ENCODE assay signal across 26 cellular contexts in genomic region chr17:70422862-70423261, GRCh38.
"Had no signal": no experiment of that assay in that cellular context is flagged by ENCODE, and none has a peak within 500 bp of the region (broad histone marks: within the 10 kb centered on the region; RNA-seq: fewer than 3 reads in every experiment).

No MANE protein-coding gene starts in this region.

- H3K9me3 ChIP-seq: colonic mucosa, esophagus squamous epithelium, gastrocnemius medialis, heart right ventricle, left lung, lower lobe of right lung, mucosa of descending colon had no signal

- FAIRE-seq: endometrium, islet of Langerhans, keratinocyte had no signal

- H3K27me3 ChIP-seq: colonic mucosa, esophagus squamous epithelium, gastrocnemius medialis, heart right ventricle, left lung had no signal

- H3K4me1 ChIP-seq: colonic mucosa, esophagus squamous epithelium, left lung, lower lobe of right lung had no signal

- H3K4me3 ChIP-seq: colonic mucosa, esophagus squamous epithelium, gastrocnemius medialis, heart right ventricle, left lung, lower lobe of right lung, mucosa of descending colon had no signal

- H3K36me3 ChIP-seq: colonic mucosa, esophagus squamous epithelium, gastrocnemius medialis, heart right ventricle, left lung, lower lobe of right lung had no signal

- ATAC-seq: effector memory CD8-positive, alpha-beta T cell; esophagus mucosa; gastrocnemius medialis; heart right ventricle; left cardiac atrium; left lung; lower lobe of right lung; mucosa of descending colon; naive thymus-derived CD8-positive, alpha-beta T cell had no signal

- DNase-seq: colonic mucosa; cortex of kidney; effector CD8-positive, alpha-beta T cell; effector memory CD8-positive, alpha-beta T cell; endodermal cell; erythroblast; esophagus squamous epithelium; foreskin fibroblast; gastrocnemius medialis; glutamatergic neuron; head of caudate nucleus; heart right ventricle; hippocampal formation; left cardiac atrium; left lung; left ventricle myocardium superior; lower lobe of right lung; mesenchymal stem cell; mucosa of descending colon; naive B cell; naive thymus-derived CD8-positive, alpha-beta T cell had no signal

- H3K27ac ChIP-seq: colonic mucosa, epithelial cell of prostate, esophagus squamous epithelium, gastrocnemius medialis, heart right ventricle, left lung, lower lobe of right lung had no signal
